7 cellular contexts compared by ENCODE assay signal in the genomic region with DNA sequence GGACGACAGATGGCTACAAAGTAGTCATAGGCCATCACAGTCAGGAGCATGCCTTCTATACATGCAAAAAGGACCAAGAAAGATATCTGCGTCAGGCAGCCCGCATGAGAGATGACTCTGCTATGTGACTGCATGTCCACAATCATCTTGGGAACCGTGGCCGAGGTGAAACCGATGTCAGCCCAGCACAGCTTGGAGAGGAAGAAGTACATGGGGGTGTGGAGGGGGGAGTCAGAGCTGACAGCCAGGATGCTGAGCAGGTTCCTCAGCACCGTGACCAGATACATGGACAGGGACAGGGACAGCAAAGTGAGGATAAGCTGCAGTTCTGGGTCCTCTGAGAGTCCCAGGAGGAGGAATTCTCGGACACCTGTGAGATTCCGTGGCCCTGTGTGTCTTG. TPM values are rescaled to one million over a fixed set of nuclear protein-coding genes. Genes with fewer than 3 reads are reported as not detected.
"Had no signal": no experiment of that assay in that cellular context is flagged by ENCODE, and none has a peak within 500 bp of the region (broad histone marks: within the 10 kb centered on the region; RNA-seq: fewer than 3 reads in every experiment).

No MANE protein-coding gene starts in this region.

RNA-seq across cellular contexts. Expression of a gene that starts 48.6 kb away (rescaled TPM):
- total RNA-seq: GM23248, GM23338, H1, H4, H7, H9, HFFc6 had no signal
- polyA plus RNA-seq: GM23248, GM23338, H1 had no signal
